ENCODE assay signal across 1 cellular context in genomic region chr17:66763056-66763455, GRCh38.
TF ChIP-seq lines count a peak whose summit lies in the region.

No MANE protein-coding gene starts in this region.

TF ChIP-seq in WTC11, 78 proteins besides CTCF, POLR2A, EP300 and RAD21 (continued from another document):
- TF ChIP-seq RELA (CRISPR knock-in tag; IDR thresholded peaks at IDR 0.05; ENCODE audit: borderline replicate concordance) (no peak), ERG (CRISPR knock-in tag; IDR thresholded peaks at IDR 0.05) (no peak), SOX15 (CRISPR knock-in tag; IDR thresholded peaks at IDR 0.05) (no peak)
